1 cellular context compared by ENCODE assay signal in the genomic region with DNA sequence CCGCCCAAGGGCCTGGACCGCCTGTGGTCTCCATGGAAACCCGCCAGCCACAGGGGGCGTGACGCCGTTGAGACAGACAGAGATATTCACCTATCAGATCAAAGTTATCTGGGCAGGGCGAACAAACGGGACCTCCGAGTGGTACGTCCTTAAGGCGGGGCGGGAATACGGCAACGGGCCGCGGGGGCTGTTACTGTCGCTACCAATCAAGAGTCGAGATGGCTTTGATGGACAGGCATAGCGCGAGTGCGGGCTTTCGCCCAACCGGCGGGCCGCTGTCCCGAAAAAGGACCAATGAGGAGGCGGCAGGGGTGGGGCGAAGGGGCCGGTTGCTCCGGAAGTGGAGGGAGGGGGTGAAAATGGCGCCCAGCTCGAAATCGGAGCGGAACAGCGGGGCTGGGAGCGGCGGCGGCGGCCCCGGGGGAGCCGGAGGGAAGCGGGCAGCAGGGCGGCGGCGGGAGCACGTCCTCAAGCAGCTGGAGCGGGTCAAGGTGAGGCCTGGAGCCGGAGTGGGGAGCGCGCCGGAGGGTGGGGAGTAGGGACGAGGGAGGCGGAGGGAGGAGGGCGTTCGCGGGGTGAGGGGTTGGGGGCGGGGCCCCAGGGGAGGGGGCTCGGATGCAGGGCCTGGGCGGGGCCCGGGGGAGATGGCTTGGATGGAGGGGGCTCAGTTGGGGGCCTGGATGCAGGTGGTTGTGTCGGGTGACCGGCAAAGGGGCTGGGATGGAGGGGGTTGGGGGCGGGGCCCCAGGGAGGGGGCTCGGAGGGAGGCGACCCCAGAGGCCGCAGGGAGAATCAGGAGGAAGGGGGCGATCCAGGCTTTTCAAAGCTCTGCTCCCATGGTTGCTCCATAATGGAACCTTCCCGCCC.
A peak's percentile ranks its signal among the peaks of the same experiment; 100 is the strongest.
TF ChIP-seq lines count a peak whose summit lies in the region.

A gene with protein sequence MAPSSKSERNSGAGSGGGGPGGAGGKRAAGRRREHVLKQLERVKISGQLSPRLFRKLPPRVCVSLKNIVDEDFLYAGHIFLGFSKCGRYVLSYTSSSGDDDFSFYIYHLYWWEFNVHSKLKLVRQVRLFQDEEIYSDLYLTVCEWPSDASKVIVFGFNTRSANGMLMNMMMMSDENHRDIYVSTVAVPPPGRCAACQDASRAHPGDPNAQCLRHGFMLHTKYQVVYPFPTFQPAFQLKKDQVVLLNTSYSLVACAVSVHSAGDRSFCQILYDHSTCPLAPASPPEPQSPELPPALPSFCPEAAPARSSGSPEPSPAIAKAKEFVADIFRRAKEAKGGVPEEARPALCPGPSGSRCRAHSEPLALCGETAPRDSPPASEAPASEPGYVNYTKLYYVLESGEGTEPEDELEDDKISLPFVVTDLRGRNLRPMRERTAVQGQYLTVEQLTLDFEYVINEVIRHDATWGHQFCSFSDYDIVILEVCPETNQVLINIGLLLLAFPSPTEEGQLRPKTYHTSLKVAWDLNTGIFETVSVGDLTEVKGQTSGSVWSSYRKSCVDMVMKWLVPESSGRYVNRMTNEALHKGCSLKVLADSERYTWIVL (plus strand): TSS at position 356 of the 867 bp plus-strand sequence. CDS start 4 bp downstream, at position 360.

TF ChIP-seq in HepG2, 621 proteins besides CTCF, POLR2A, EP300 and RAD21 (continued from another document and continues in another):
- TF ChIP-seq, protein P1, sequence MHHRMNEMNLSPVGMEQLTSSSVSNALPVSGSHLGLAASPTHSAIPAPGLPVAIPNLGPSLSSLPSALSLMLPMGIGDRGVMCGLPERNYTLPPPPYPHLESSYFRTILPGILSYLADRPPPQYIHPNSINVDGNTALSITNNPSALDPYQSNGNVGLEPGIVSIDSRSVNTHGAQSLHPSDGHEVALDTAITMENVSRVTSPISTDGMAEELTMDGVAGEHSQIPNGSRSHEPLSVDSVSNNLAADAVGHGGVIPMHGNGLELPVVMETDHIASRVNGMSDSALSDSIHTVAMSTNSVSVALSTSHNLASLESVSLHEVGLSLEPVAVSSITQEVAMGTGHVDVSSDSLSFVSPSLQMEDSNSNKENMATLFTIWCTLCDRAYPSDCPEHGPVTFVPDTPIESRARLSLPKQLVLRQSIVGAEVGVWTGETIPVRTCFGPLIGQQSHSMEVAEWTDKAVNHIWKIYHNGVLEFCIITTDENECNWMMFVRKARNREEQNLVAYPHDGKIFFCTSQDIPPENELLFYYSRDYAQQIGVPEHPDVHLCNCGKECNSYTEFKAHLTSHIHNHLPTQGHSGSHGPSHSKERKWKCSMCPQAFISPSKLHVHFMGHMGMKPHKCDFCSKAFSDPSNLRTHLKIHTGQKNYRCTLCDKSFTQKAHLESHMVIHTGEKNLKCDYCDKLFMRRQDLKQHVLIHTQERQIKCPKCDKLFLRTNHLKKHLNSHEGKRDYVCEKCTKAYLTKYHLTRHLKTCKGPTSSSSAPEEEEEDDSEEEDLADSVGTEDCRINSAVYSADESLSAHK (CRISPR knock-in tag; IDR thresholded peaks at IDR 0.05; ENCODE audit: borderline replicate concordance) = no peak
- no peak for TF ChIP-seq PAF1 (CRISPR knock-in tag; IDR thresholded peaks at IDR 0.05)
- no peak for TF ChIP-seq HNRNPUL1 (IDR thresholded peaks at IDR 0.05; ENCODE audit: low read depth, low read length)
- TF ChIP-seq AHR (CRISPR knock-in tag; IDR thresholded peaks at IDR 0.05) = no peak
- TF ChIP-seq SKI (IDR thresholded peaks at IDR 0.05; ENCODE audit: partially characterized antibody) = peak; percentile 20
- TF ChIP-seq ELF1 (CRISPR knock-in tag; IDR thresholded peaks at IDR 0.05) = peak; percentile 81
- TF ChIP-seq ZNF263 (CRISPR knock-in tag; IDR thresholded peaks at IDR 0.05) = peak; percentile 86
- peak; percentile 89 for TF ChIP-seq PHF8 (CRISPR knock-in tag; IDR thresholded peaks at IDR 0.05)
- TF ChIP-seq SALL2 (CRISPR knock-in tag; IDR thresholded peaks at IDR 0.05) = 0 out of 2 replicates have a peak, but pooled peaks have one; percentile 27
- no peak for TF ChIP-seq IKZF4 (CRISPR knock-in tag; IDR thresholded peaks at IDR 0.05; ENCODE audit: borderline replicate concordance, low read depth, not compliant biosample characterization)
- no peak for TF ChIP-seq ZNF713 (CRISPR knock-in tag; IDR thresholded peaks at IDR 0.05)
- TF ChIP-seq ZNF101 (CRISPR knock-in tag; IDR thresholded peaks at IDR 0.05; ENCODE audit: borderline replicate concordance, low read depth) = no peak
- TF ChIP-seq, protein P2, sequence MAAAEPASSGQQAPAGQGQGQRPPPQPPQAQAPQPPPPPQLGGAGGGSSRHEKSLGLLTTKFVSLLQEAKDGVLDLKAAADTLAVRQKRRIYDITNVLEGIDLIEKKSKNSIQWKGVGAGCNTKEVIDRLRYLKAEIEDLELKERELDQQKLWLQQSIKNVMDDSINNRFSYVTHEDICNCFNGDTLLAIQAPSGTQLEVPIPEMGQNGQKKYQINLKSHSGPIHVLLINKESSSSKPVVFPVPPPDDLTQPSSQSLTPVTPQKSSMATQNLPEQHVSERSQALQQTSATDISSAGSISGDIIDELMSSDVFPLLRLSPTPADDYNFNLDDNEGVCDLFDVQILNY (CRISPR knock-in tag; conservative IDR thresholded peaks at IDR 0.05) = peak; percentile 64
- TF ChIP-seq, protein P3, sequence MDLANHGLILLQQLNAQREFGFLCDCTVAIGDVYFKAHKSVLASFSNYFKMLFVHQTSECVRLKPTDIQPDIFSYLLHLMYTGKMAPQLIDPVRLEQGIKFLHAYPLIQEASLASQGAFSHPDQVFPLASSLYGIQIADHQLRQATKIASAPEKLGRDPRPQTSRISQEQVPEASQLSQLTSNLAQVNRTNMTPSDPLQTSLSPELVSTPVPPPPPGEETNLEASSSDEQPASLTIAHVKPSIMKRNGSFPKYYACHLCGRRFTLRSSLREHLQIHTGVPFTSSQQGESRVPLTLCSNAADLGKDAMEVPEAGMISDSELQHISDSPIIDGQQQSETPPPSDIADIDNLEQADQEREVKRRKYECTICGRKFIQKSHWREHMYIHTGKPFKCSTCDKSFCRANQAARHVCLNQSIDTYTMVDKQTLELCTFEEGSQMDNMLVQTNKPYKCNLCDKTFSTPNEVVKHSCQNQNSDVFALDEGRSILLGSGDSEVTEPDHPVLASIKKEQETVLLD (CRISPR knock-in tag; IDR thresholded peaks at IDR 0.05; ENCODE audit: low read depth) = no peak
- peak; percentile 69 for TF ChIP-seq KAT8 (CRISPR knock-in tag; IDR thresholded peaks at IDR 0.05)
- TF ChIP-seq RFX1 (IDR thresholded peaks at IDR 0.05) = peak; percentile 86
- TF ChIP-seq ZNF501 (CRISPR knock-in tag; IDR thresholded peaks at IDR 0.05) = peak; percentile 59
- TF ChIP-seq, protein P4, sequence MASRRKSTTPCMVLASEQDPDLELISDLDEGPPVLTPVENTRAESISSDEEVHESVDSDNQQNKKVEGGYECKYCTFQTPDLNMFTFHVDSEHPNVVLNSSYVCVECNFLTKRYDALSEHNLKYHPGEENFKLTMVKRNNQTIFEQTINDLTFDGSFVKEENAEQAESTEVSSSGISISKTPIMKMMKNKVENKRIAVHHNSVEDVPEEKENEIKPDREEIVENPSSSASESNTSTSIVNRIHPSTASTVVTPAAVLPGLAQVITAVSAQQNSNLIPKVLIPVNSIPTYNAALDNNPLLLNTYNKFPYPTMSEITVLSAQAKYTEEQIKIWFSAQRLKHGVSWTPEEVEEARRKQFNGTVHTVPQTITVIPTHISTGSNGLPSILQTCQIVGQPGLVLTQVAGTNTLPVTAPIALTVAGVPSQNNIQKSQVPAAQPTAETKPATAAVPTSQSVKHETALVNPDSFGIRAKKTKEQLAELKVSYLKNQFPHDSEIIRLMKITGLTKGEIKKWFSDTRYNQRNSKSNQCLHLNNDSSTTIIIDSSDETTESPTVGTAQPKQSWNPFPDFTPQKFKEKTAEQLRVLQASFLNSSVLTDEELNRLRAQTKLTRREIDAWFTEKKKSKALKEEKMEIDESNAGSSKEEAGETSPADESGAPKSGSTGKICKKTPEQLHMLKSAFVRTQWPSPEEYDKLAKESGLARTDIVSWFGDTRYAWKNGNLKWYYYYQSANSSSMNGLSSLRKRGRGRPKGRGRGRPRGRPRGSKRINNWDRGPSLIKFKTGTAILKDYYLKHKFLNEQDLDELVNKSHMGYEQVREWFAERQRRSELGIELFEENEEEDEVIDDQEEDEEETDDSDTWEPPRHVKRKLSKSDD (CRISPR knock-in tag; IDR thresholded peaks at IDR 0.05; ENCODE audit: low read depth) = no peak
- TF ChIP-seq, protein P5, sequence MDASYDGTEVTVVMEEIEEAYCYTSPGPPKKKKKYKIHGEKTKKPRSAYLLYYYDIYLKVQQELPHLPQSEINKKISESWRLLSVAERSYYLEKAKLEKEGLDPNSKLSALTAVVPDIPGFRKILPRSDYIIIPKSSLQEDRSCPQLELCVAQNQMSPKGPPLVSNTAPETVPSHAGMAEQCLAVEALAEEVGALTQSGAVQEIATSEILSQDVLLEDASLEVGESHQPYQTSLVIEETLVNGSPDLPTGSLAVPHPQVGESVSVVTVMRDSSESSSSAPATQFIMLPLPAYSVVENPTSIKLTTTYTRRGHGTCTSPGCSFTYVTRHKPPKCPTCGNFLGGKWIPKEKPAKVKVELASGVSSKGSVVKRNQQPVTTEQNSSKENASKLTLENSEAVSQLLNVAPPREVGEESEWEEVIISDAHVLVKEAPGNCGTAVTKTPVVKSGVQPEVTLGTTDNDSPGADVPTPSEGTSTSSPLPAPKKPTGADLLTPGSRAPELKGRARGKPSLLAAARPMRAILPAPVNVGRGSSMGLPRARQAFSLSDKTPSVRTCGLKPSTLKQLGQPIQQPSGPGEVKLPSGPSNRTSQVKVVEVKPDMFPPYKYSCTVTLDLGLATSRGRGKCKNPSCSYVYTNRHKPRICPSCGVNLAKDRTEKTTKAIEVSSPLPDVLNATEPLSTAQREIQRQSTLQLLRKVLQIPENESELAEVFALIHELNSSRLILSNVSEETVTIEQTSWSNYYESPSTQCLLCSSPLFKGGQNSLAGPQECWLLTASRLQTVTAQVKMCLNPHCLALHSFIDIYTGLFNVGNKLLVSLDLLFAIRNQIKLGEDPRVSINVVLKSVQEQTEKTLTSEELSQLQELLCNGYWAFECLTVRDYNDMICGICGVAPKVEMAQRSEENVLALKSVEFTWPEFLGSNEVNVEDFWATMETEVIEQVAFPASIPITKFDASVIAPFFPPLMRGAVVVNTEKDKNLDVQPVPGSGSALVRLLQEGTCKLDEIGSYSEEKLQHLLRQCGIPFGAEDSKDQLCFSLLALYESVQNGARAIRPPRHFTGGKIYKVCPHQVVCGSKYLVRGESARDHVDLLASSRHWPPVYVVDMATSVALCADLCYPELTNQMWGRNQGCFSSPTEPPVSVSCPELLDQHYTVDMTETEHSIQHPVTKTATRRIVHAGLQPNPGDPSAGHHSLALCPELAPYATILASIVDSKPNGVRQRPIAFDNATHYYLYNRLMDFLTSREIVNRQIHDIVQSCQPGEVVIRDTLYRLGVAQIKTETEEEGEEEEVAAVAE (CRISPR knock-in tag; IDR thresholded peaks at IDR 0.05; ENCODE audit: borderline replicate concordance) = peak; percentile 61; the same call in 1 of the 2 replicates
- TF ChIP-seq ZFP90 (CRISPR knock-in tag; IDR thresholded peaks at IDR 0.05; ENCODE audit: borderline replicate concordance) = no peak
- TF ChIP-seq NRL (CRISPR knock-in tag; IDR thresholded peaks at IDR 0.05; ENCODE audit: borderline replicate concordance) = no peak
- TF ChIP-seq POLR2G (IDR thresholded peaks at IDR 0.05; ENCODE audit: low read depth, low read length) = peak; percentile 79
- peak; percentile 40; the same call in 1 of the 2 replicates for TF ChIP-seq TARDBP (CRISPR knock-in tag; IDR thresholded peaks at IDR 0.05)
- TF ChIP-seq ZC3H4 (CRISPR knock-in tag; IDR thresholded peaks at IDR 0.05; ENCODE audit: borderline replicate concordance) = no peak
- TF ChIP-seq SMAD1 (CRISPR knock-in tag; IDR thresholded peaks at IDR 0.05; ENCODE audit: borderline replicate concordance, low read depth) = no peak
- TF ChIP-seq, protein P6, sequence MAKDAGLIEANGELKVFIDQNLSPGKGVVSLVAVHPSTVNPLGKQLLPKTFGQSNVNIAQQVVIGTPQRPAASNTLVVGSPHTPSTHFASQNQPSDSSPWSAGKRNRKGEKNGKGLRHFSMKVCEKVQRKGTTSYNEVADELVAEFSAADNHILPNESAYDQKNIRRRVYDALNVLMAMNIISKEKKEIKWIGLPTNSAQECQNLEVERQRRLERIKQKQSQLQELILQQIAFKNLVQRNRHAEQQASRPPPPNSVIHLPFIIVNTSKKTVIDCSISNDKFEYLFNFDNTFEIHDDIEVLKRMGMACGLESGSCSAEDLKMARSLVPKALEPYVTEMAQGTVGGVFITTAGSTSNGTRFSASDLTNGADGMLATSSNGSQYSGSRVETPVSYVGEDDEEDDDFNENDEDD (CRISPR knock-in tag; IDR thresholded peaks at IDR 0.05; ENCODE audit: borderline replicate concordance) = peak; percentile 68; the same call in 1 of the 2 replicates
- TF ChIP-seq HDAC2 (CRISPR knock-in tag; IDR thresholded peaks at IDR 0.05) = 0 out of 2 replicates have a peak, but pooled peaks have one; percentile 23
- no peak for TF ChIP-seq ESRRA (CRISPR knock-in tag; IDR thresholded peaks at IDR 0.05; ENCODE audit: low read depth)
- TF ChIP-seq, protein P7, sequence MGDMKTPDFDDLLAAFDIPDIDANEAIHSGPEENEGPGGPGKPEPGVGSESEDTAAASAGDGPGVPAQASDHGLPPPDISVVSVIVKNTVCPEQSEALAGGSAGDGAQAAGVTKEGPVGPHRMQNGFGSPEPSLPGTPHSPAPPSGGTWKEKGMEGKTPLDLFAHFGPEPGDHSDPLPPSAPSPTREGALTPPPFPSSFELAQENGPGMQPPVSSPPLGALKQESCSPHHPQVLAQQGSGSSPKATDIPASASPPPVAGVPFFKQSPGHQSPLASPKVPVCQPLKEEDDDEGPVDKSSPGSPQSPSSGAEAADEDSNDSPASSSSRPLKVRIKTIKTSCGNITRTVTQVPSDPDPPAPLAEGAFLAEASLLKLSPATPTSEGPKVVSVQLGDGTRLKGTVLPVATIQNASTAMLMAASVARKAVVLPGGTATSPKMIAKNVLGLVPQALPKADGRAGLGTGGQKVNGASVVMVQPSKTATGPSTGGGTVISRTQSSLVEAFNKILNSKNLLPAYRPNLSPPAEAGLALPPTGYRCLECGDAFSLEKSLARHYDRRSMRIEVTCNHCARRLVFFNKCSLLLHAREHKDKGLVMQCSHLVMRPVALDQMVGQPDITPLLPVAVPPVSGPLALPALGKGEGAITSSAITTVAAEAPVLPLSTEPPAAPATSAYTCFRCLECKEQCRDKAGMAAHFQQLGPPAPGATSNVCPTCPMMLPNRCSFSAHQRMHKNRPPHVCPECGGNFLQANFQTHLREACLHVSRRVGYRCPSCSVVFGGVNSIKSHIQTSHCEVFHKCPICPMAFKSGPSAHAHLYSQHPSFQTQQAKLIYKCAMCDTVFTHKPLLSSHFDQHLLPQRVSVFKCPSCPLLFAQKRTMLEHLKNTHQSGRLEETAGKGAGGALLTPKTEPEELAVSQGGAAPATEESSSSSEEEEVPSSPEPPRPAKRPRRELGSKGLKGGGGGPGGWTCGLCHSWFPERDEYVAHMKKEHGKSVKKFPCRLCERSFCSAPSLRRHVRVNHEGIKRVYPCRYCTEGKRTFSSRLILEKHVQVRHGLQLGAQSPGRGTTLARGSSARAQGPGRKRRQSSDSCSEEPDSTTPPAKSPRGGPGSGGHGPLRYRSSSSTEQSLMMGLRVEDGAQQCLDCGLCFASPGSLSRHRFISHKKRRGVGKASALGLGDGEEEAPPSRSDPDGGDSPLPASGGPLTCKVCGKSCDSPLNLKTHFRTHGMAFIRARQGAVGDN (CRISPR knock-in tag; IDR thresholded peaks at IDR 0.05) = 0 out of 2 replicates have a peak, but pooled peaks have one; percentile 33
- TF ChIP-seq JUNB (CRISPR knock-in tag; IDR thresholded peaks at IDR 0.05; ENCODE audit: borderline replicate concordance) = no peak
- no peak for TF ChIP-seq ZNF547 (CRISPR knock-in tag; IDR thresholded peaks at IDR 0.05)
- TF ChIP-seq CREM (IDR thresholded peaks at IDR 0.05) = peak; percentile 87
- no peak for TF ChIP-seq CREM (CRISPR knock-in tag; IDR thresholded peaks at IDR 0.05)
- TF ChIP-seq POLR2AphosphoS5 (IDR thresholded peaks at IDR 0.05; ENCODE audit: low read depth, low read length) = peak; percentile 58
- no peak for TF ChIP-seq HNF4G (IDR thresholded peaks at IDR 0.05; ENCODE audit: borderline replicate concordance, low read depth, low read length)
- TF ChIP-seq HNF4G (CRISPR knock-in tag; IDR thresholded peaks at IDR 0.05; ENCODE audit: borderline replicate concordance, low read depth) = no peak
